24 cellular contexts compared by ENCODE assay signal in the genomic region with DNA sequence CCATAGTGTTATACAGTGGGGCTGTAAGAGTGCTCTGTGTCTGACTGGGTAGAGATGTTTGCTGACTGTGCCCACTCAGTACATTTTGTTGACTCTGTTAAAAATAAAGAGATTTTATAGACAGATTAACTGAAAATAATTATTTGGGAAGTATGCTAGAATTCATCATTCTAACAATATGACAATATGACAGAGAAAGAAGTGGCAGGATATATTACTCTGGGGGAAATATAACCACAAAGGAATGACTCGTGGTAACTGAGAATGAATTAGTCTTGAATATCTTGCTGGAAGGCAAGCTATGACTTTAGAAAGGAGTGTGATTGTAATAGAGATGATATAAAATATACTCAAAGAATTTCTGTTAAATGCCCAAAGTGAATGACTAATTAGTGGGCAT.
"Had no signal": no experiment of that assay in that cellular context is flagged by ENCODE, and none has a peak within 500 bp of the region (broad histone marks: within the 10 kb centered on the region; RNA-seq: fewer than 3 reads in every experiment).

No MANE protein-coding gene starts in this region.

- FAIRE-seq: urothelium cell line had no signal

- H3K27ac ChIP-seq: body of pancreas, neutrophil, ovary, prostate gland, tibial nerve, WERI-Rb-1 had no signal

- H3K27ac Mint-ChIP-seq: activated CD4-positive, alpha-beta T cell treated with anti-CD3 and anti-CD28 coated beads, Interleukin-2, amount 10 ng/mL, durations not matched to agents 7 days and 5 days; activated naive CD4-positive, alpha-beta T cell treated with anti-CD3 and anti-CD28 coated beads for 36 hours; mesothelial cell of epicardium; natural killer cell treated with Interleukin-12 subunit alpha and Interleukin-12 subunit beta and Interleukin-15 and Interleukin-18, amount 100 ng/mL, for 72 hours; stimulated activated naive CD8-positive, alpha-beta T cell treated with anti-CD3 and anti-CD28 coated beads, Interleukin-15, Interleukin-2, amounts not matched to agents 100 ng/mL and 50 ng/mL, for 24 hours had no signal

- ATAC-seq: body of pancreas; esophagus mucosa; left ventricle myocardium superior; natural killer cell treated with Interleukin-12 subunit alpha and Interleukin-12 subunit beta and Interleukin-15 and Interleukin-18, amount 100 ng/mL, for 72 hours; right cardiac atrium had no signal

- H3K9me3 Mint-ChIP-seq: activated CD4-positive, alpha-beta T cell treated with anti-CD3 and anti-CD28 coated beads, Interleukin-2, amount 10 ng/mL, durations not matched to agents 7 days and 5 days; activated naive CD4-positive, alpha-beta T cell treated with anti-CD3 and anti-CD28 coated beads for 36 hours; mesothelial cell of epicardium; natural killer cell treated with Interleukin-12 subunit alpha and Interleukin-12 subunit beta and Interleukin-15 and Interleukin-18, amount 100 ng/mL, for 72 hours; stimulated activated naive CD8-positive, alpha-beta T cell treated with anti-CD3 and anti-CD28 coated beads, Interleukin-15, Interleukin-2, amounts not matched to agents 100 ng/mL and 50 ng/mL, for 24 hours had no signal

- H3K4me3 ChIP-seq: body of pancreas, ovary, prostate gland, tibial nerve had no signal

- H3K27me3 ChIP-seq: body of pancreas, neutrophil, ovary, tibial nerve had no signal

- H3K4me1 ChIP-seq: prostate gland, tibial nerve had no signal

- H3K27me3 Mint-ChIP-seq: activated CD4-positive, alpha-beta T cell treated with anti-CD3 and anti-CD28 coated beads, Interleukin-2, amount 10 ng/mL, durations not matched to agents 7 days and 5 days; natural killer cell treated with Interleukin-12 subunit alpha and Interleukin-12 subunit beta and Interleukin-15 and Interleukin-18, amount 100 ng/mL, for 72 hours; stimulated activated naive CD8-positive, alpha-beta T cell treated with anti-CD3 and anti-CD28 coated beads, Interleukin-15, Interleukin-2, amounts not matched to agents 100 ng/mL and 50 ng/mL, for 24 hours had no signal

- DNase-seq: activated CD4-positive, alpha-beta T cell treated with anti-CD3 and anti-CD28 coated beads, Interleukin-2, amount 10 ng/mL, durations not matched to agents 7 days and 5 days; activated CD4-positive, CD25-positive, alpha-beta regulatory T cell treated with anti-CD3 and anti-CD28 coated beads, Interleukin-2, amount 50 U/mL, for 72 hours; activated naive CD4-positive, alpha-beta T cell treated with anti-CD3 and anti-CD28 coated beads for 36 hours; activated T-cell treated with anti-CD3 and anti-CD28 coated beads, Interleukin-2, amount 50 U/mL, for 1 hour; body of pancreas; dermis blood vessel endothelial cell; effector CD8-positive, alpha-beta T cell; glutamatergic neuron; hippocampal formation; kidney glomerular epithelial cell; left ventricle myocardium superior; mammary epithelial cell; ovary; right cardiac atrium; stimulated activated CD4-positive, alpha-beta T cell treated with anti-CD3 and anti-CD28 coated beads, Interleukin-1b, Interleukin-23, amount 100 ng/mL, for 48 hours; WERI-Rb-1 had no signal

- H3K4me3 Mint-ChIP-seq: activated CD4-positive, alpha-beta T cell treated with anti-CD3 and anti-CD28 coated beads, Interleukin-2, amount 10 ng/mL, durations not matched to agents 7 days and 5 days; activated naive CD4-positive, alpha-beta T cell treated with anti-CD3 and anti-CD28 coated beads for 36 hours; mesothelial cell of epicardium; natural killer cell treated with Interleukin-12 subunit alpha and Interleukin-12 subunit beta and Interleukin-15 and Interleukin-18, amount 100 ng/mL, for 72 hours; stimulated activated naive CD8-positive, alpha-beta T cell treated with anti-CD3 and anti-CD28 coated beads, Interleukin-15, Interleukin-2, amounts not matched to agents 100 ng/mL and 50 ng/mL, for 24 hours had no signal

- H3K36me3 ChIP-seq: neutrophil, ovary, prostate gland had no signal

- H3K9me3 ChIP-seq: body of pancreas, neutrophil, ovary, prostate gland, tibial nerve had no signal
